7 cellular contexts compared by ENCODE assay signal in the genomic region with DNA sequence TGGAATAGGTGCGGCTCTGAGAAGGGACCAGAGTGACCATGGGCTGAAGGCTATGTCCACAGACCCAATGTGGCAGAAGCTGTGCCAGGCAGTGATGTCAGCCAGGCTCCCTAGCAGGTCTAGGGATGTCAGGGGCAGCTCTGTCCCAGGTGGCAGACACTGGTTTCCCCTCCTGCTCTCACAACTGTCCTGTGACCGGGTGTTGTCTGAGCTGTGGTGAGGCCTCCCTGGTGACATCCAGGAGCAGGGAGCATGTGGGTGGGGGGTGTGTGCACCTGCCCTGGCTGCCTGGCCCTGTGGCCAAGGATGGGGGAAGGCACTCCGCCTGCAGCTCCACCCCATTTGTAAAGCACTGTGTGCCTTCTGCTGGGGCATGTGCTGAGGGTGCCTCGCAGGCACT.
DNase-seq lines count a peak whose midpoint lies in the region; ATAC-seq and TF ChIP-seq lines count a peak whose summit lies in the region.
"Not testable (repeated sequence)": the region's sequence is repeated elsewhere in the genome, so short reads cannot be mapped to it uniquely, and the experiment has no call there.

No MANE protein-coding gene starts in this region.

- DNase-seq in HuH-7.5 (ENCODE audit: low spot score) (peak; percentile 1), RPMI8226 (peak; percentile 62), epidermal melanocyte (ENCODE audit: insufficient read length, low spot score) (peak; percentile 3), natural killer cell (peak; percentile 7), spleen (peak; percentile 39)
- DNase-seq in upper lobe of right lung, result not testable (repeated sequence)

- not testable (repeated sequence) for H3K27me3 Mint-ChIP-seq in natural killer cell (ENCODE audit: low read depth in 2 of 2)

- H3K9me3 ChIP-seq in BLaER1, spleen, upper lobe of right lung: not testable (repeated sequence)

- 79 to 85% (median 83%) methylated on average over 2 to 4 of the region's 4 CpGs; no CpG with 5 or more reads in 1 of the 5 donors for WGBS in spleen, 5 donors

- intact Hi-C loops in natural killer cell (cut with micrococcal nuclease); spleen (cut with DNase I; ENCODE audit: low total_unique reads); upper lobe of right lung (cut with DNase I): not testable (repeated sequence)

- H3K9me3 Mint-ChIP-seq in natural killer cell, result not testable (repeated sequence)

- not testable (repeated sequence) for H3K27me3 ChIP-seq in BLaER1; spleen (replicated peaks in 1 of 7); upper lobe of right lung

- H3K4me2 ChIP-seq in BLaER1, result peak overlapping the region; percentile 24; the same call in 1 of the 2 replicates

- H4K20me1 ChIP-seq in BLaER1, result not testable (repeated sequence)

- H3K36me3 ChIP-seq in BLaER1, spleen, upper lobe of right lung: not testable (repeated sequence)

- not testable (repeated sequence) for H3K9ac ChIP-seq in BLaER1

- not testable (repeated sequence) for ATAC-seq in natural killer cell
- peak; percentile 17 for ATAC-seq in upper lobe of right lung

- H3K4me3 ChIP-seq in BLaER1, spleen, upper lobe of right lung: not testable (repeated sequence)

- H3K4me1 Mint-ChIP-seq in natural killer cell, result not testable (repeated sequence)

- H3K4me1 ChIP-seq in BLaER1, spleen, upper lobe of right lung: not testable (repeated sequence)

- not testable (repeated sequence) for TF ChIP-seq POLR2A in spleen (IDR thresholded peaks at IDR 0.05)

- not testable (repeated sequence) for H3K27ac Mint-ChIP-seq in natural killer cell

- not testable (repeated sequence) for TF ChIP-seq CTCF in natural killer cell (IDR thresholded peaks at IDR 0.05); spleen (IDR thresholded peaks at IDR 0.05 in 8 of 11, conservative IDR thresholded peaks at IDR 0.05 in 3 of 11); upper lobe of right lung (IDR thresholded peaks at IDR 0.05)

- not testable (repeated sequence) for H3K36me3 Mint-ChIP-seq in natural killer cell

- H3K27ac ChIP-seq in BLaER1, spleen, upper lobe of right lung: not testable (repeated sequence)

- not testable (repeated sequence) for H3K4me3 Mint-ChIP-seq in natural killer cell
